Comparison of ENCODE assay signal across 2 cellular contexts in the genomic region with DNA sequence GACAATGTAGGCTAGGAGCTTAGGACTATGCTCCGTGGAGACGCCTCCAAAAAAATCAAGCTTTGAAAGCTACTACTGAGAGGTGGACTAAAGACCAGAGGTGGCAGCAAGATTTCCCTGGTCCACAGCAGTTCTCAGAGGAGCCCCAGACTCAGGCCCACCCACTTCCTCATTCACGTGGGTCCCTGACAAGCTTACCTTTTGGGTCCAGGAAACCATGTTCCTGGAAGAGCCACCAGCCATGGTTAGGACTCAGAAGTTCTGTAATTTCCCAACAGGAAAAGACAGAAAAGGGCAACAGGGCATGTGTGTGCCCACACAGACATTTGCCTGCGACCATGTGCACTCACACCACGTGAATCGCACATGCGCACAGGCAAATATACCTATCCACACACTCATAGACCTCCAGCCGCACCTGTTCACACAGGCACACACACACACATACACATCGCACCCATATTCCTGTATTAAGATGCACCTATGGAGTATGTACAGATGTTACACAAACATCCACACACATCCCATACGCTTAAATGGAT.
TF ChIP-seq lines count a peak whose summit lies in the region.

No MANE protein-coding gene starts in this region.

TF ChIP-seq in K562, 482 proteins besides CTCF, POLR2A, EP300 and RAD21:
- TF ChIP-seq OTX1 (CRISPR knock-in tag; IDR thresholded peaks at IDR 0.05) (no peak), THRAP3 (IDR thresholded peaks at IDR 0.05; ENCODE audit: borderline replicate concordance) (no peak), ZKSCAN3 (CRISPR knock-in tag; IDR thresholded peaks at IDR 0.05) (no peak), POLR3A (IDR thresholded peaks at IDR 0.05; ENCODE audit: borderline replicate concordance, extremely low read depth, insufficient read depth, insufficient read length) (no peak), ZNF146 (CRISPR knock-in tag; IDR thresholded peaks at IDR 0.05; ENCODE audit: unreplicated experiment) (no peak), SPI1 (IDR thresholded peaks at IDR 0.05; ENCODE audit: borderline replicate concordance, low read depth, low read length) (peak; percentile 81)
TF ChIP-seq in K562: peak in this region for 1.

TF ChIP-seq in HEK293T, 16 proteins besides CTCF, POLR2A, EP300 and RAD21:
- no peak for TF ChIP-seq FOXK2 (IDR thresholded peaks at IDR 0.05)
- no peak for TF ChIP-seq FOXA1 (IDR thresholded peaks at IDR 0.05)
- TF ChIP-seq ARNT (IDR thresholded peaks at IDR 0.05): no peak
- no peak for TF ChIP-seq HDGF (IDR thresholded peaks at IDR 0.05; ENCODE audit: borderline replicate concordance)
- no peak for TF ChIP-seq SP1 (IDR thresholded peaks at IDR 0.05)
- TF ChIP-seq, protein P1, sequence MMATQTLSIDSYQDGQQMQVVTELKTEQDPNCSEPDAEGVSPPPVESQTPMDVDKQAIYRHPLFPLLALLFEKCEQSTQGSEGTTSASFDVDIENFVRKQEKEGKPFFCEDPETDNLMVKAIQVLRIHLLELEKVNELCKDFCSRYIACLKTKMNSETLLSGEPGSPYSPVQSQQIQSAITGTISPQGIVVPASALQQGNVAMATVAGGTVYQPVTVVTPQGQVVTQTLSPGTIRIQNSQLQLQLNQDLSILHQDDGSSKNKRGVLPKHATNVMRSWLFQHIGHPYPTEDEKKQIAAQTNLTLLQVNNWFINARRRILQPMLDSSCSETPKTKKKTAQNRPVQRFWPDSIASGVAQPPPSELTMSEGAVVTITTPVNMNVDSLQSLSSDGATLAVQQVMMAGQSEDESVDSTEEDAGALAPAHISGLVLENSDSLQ (IDR thresholded peaks at IDR 0.05): no peak
- TF ChIP-seq LEF1 (IDR thresholded peaks at IDR 0.05; ENCODE audit: borderline replicate concordance): no peak
- no peak for TF ChIP-seq L3MBTL2 (conservative IDR thresholded peaks at IDR 0.05)
